ENCODE assay signal across 13 cellular contexts in genomic region chr13:100306444-100306999, GRCh38.
"Had no signal": no experiment of that assay in that cellular context is flagged by ENCODE, and none has a peak within 500 bp of the region (broad histone marks: within the 10 kb centered on the region; RNA-seq: fewer than 3 reads in every experiment).

No MANE protein-coding gene starts in this region.

- H3K9me3 Mint-ChIP-seq: dendritic cell treated with granulocyte-macrophage colony-stimulating factor and Interleukin-4, amounts not matched to agents 40 ng/mL and 50 ng/mL, for 4 days had no signal

- H3K4me1 Mint-ChIP-seq: naive thymus-derived CD8-positive, alpha-beta T cell had no signal

- DNase-seq: activated naive CD4-positive, alpha-beta T cell treated with Interleukin-2 at 50 U/mL for 16 hours; central memory CD4-positive, alpha-beta T cell; left cardiac atrium; mucosa of descending colon; naive thymus-derived CD8-positive, alpha-beta T cell; occipital lobe; sigmoid colon; stimulated activated CD4-positive, alpha-beta T cell treated with anti-CD3 and anti-CD28 coated beads, Interleukin-2, amount 100 ng/mL, for 24 hours; stimulated activated naive CD4-positive, alpha-beta T cell; substantia nigra; T-helper 9 cell; trophoblast cell had no signal

- H3K27ac ChIP-seq: sigmoid colon had no signal

- H3K9me3 ChIP-seq: mucosa of descending colon, sigmoid colon had no signal

- H3K27me3 ChIP-seq: sigmoid colon had no signal

- H3K4me3 ChIP-seq: mucosa of descending colon, sigmoid colon had no signal

- H3K27ac Mint-ChIP-seq: dendritic cell treated with granulocyte-macrophage colony-stimulating factor and Interleukin-4, amounts not matched to agents 40 ng/mL and 50 ng/mL, for 4 days; naive thymus-derived CD8-positive, alpha-beta T cell had no signal

- H3K4me3 Mint-ChIP-seq: dendritic cell treated with granulocyte-macrophage colony-stimulating factor and Interleukin-4, amounts not matched to agents 40 ng/mL and 50 ng/mL, for 4 days; naive thymus-derived CD8-positive, alpha-beta T cell had no signal

- H3K4me1 ChIP-seq: sigmoid colon had no signal

- H3K27me3 Mint-ChIP-seq: dendritic cell treated with granulocyte-macrophage colony-stimulating factor and Interleukin-4, amounts not matched to agents 40 ng/mL and 50 ng/mL, for 4 days; naive thymus-derived CD8-positive, alpha-beta T cell had no signal
